Comparison of ENCODE assay signal across 26 cellular contexts in genomic region chr4:16050669-16051068, GRCh38. TPM values are rescaled to one million over a fixed set of nuclear protein-coding genes. Genes with fewer than 3 reads are reported as not detected.
"Had no signal": no experiment of that assay in that cellular context is flagged by ENCODE, and none has a peak within 500 bp of the region (broad histone marks: within the 10 kb centered on the region; RNA-seq: fewer than 3 reads in every experiment).

No MANE protein-coding gene starts in this region.

- H3K27ac ChIP-seq: colonic mucosa, epithelial cell of prostate, gastrocnemius medialis, heart right ventricle, left lung, lower lobe of right lung had no signal

- H3K9me3 ChIP-seq: colonic mucosa, esophagus squamous epithelium, gastrocnemius medialis, heart right ventricle, left lung, lower lobe of right lung, mucosa of descending colon had no signal

- H3K36me3 ChIP-seq: colonic mucosa, esophagus squamous epithelium, gastrocnemius medialis, heart right ventricle, left lung, lower lobe of right lung had no signal

- ATAC-seq: effector memory CD8-positive, alpha-beta T cell; esophagus mucosa; gastrocnemius medialis; heart right ventricle; left cardiac atrium; left lung; left ventricle myocardium superior; lower lobe of right lung; mucosa of descending colon had no signal

- H3K27me3 ChIP-seq: colonic mucosa, gastrocnemius medialis, heart right ventricle had no signal

- H3K4me3 ChIP-seq: colonic mucosa, esophagus squamous epithelium, gastrocnemius medialis, heart right ventricle, left lung, lower lobe of right lung, mucosa of descending colon had no signal

- DNase-seq: colonic mucosa; cortex of kidney; effector CD8-positive, alpha-beta T cell; effector memory CD8-positive, alpha-beta T cell; erythroblast; esophagus squamous epithelium; foreskin fibroblast; foreskin melanocyte; gastrocnemius medialis; glutamatergic neuron; head of caudate nucleus; heart right ventricle; hippocampal formation; left cardiac atrium; left lung; left ventricle myocardium superior; lower lobe of right lung; mesenchymal stem cell; mucosa of descending colon had no signal

- FAIRE-seq: endometrium, islet of Langerhans, keratinocyte had no signal

- H3K4me1 ChIP-seq: colonic mucosa, lower lobe of right lung had no signal

RNA-seq across cellular contexts. Expression of gene PROM1, which starts 33.2 kb away (rescaled TPM):
- total RNA-seq: lung microvascular endothelial cell, myocyte had no signal
- polyA plus RNA-seq: keratinocyte had no signal
